ENCODE assay signal across 17 cellular contexts in genomic region chr4:40337081-40337480, GRCh38. TPM values are rescaled to one million over a fixed set of nuclear protein-coding genes. Genes with fewer than 3 reads are reported as not detected.
DNase-seq lines count a peak whose midpoint lies in the region; ATAC-seq, FAIRE-seq and TF ChIP-seq lines count a peak whose summit lies in the region.
"Had no signal": no experiment of that assay in that cellular context is flagged by ENCODE, and none has a peak within 500 bp of the region (broad histone marks: within the 10 kb centered on the region; RNA-seq: fewer than 3 reads in every experiment).

No MANE protein-coding gene starts in this region.

- intact Hi-C loops in left ventricle myocardium superior (cut with micrococcal nuclease), result no loop called here

- FAIRE-seq in D721Med (lab: Jason Lieb, UNC), result peak; percentile 29
- FAIRE-seq: GM18507 had no signal

- TF ChIP-seq CTCF in D721Med (IDR thresholded peaks at IDR 0.05; ENCODE audit: insufficient read depth, missing control alignments), result no peak

- no peak for DNase-seq in D721Med (ENCODE audit: insufficient read length, low spot score)
- DNase-seq in NCI-H1092 (lab: John Stamatoyannopoulos, UW), result peak; percentile 56
- DNase-seq in NCI-H2196 (lab: John Stamatoyannopoulos, UW; ENCODE audit: unreplicated experiment), result peak; percentile 67
- DNase-seq in GDM1 (lab: John Stamatoyannopoulos, UW), result no peak
- DNase-seq in middle frontal gyrus (ENCODE audit: extremely low spot score, low spot score), result no peak
- DNase-seq in left ventricle myocardium superior, result no peak
- DNase-seq: CD4-positive, alpha-beta T cell; H7; IMR-90; NCI-H1694 treated with DMSO at 0.1 percent for 48 hours; NCI-H446 treated with DMSO at 0.1 percent for 48 hours; T-helper 9 cell had no signal

- no peak for ATAC-seq in left ventricle myocardium superior
- ATAC-seq: GM12878 had no signal

TF ChIP-seq in PFSK-1, 5 proteins besides CTCF, POLR2A, EP300 and RAD21:
- no peak for TF ChIP-seq TAF1 (IDR thresholded peaks at IDR 0.05; ENCODE audit: borderline replicate concordance, insufficient read depth, low read length)
- no peak for TF ChIP-seq REST (IDR thresholded peaks at IDR 0.05; ENCODE audit: insufficient read depth in 1 of 2, low read depth in 2 of 2, low read length in 2 of 2)
- no peak for TF ChIP-seq POLR2AphosphoS5 (IDR thresholded peaks at IDR 0.05; ENCODE audit: low read depth, low read length)
- peak; percentile 28; the same call in 1 of the 2 replicates for TF ChIP-seq SIN3A (IDR thresholded peaks at IDR 0.05; ENCODE audit: borderline replicate concordance, insufficient read depth, low read length)
- no peak for TF ChIP-seq FOXP2 (optimal IDR thresholded peaks at IDR 0.05; ENCODE audit: borderline replicate concordance, extremely low read depth, extremely low read length, insufficient read depth)

RNA-seq across cellular contexts. Expression of gene CHRNA9, which starts 1.9 kb away (rescaled TPM):
- 24.0 TPM for polyA plus RNA-seq in PFSK-1 (2012; ENCODE audit: insufficient read length, low read depth)
- not detected for total RNA-seq in left ventricle myocardium superior
- total RNA-seq: B cell; CD4-positive, alpha-beta T cell; GM12878; IMR-90; SK-MEL-5 had no signal
- polyA plus RNA-seq: IMR-90 had no signal

Comparison
In these comparisons a context has a peak if more than half of its experiments do, and no peak if none do; other contexts are left out.
1. DNase-seq: peak in NCI-H1092 (single experiment) and NCI-H2196 (single experiment); none in D721Med (single experiment), GDM1 (single experiment), middle frontal gyrus (single experiment) and left ventricle myocardium superior (single experiment).